26 cellular contexts compared by ENCODE assay signal in genomic region chr16:31439519-31439918, GRCh38. TPM values are rescaled to one million over a fixed set of nuclear protein-coding genes. Genes with fewer than 3 reads are reported as not detected.
"Had no signal": no experiment of that assay in that cellular context is flagged by ENCODE, and none has a peak within 500 bp of the region (broad histone marks: within the 10 kb centered on the region; RNA-seq: fewer than 3 reads in every experiment).

No MANE protein-coding gene starts in this region.

- H3K27ac Mint-ChIP-seq: activated naive CD8-positive, alpha-beta T cell; neural progenitor cell had no signal

- DNase-seq: activated CD4-positive, alpha-beta T cell treated with anti-CD3 and anti-CD28 coated beads, Interleukin-2, amount 50 U/mL, for 48 hours; activated CD4-positive, CD25-positive, alpha-beta regulatory T cell; activated T-cell treated with anti-CD3 and anti-CD28 coated beads, Interleukin-2, amount 50 U/mL, for 4 hours; body of pancreas; colonic mucosa; foreskin keratinocyte; glutamatergic neuron; hypothalamus; islet precursor cell; right cardiac atrium; small intestine; stimulated activated CD4-positive, alpha-beta T cell treated with anti-CD3 and anti-CD28 coated beads, Interleukin-15, amount 100 ng/mL, for 24 hours; stimulated activated CD4-positive, alpha-beta T cell treated with anti-CD3 and anti-CD28 coated beads, Interleukin-2, amount 100 ng/mL, for 48 hours; T-helper 1 cell; T1000; upper lobe of right lung had no signal

- ATAC-seq: activated T-cell treated with anti-CD3 and anti-CD28 coated beads, Interleukin-2, amount 50 U/mL, for 4 hours; body of pancreas; foreskin keratinocyte; left lung; right cardiac atrium; SK-N-SH treated with all-trans-retinoic acid at 6 μM for 48 hours; upper lobe of right lung had no signal

- H3K4me3 ChIP-seq: body of pancreas, colonic mucosa, left lung, neural progenitor cell, prostate gland, upper lobe of right lung had no signal

- H3K4me3 Mint-ChIP-seq: activated naive CD8-positive, alpha-beta T cell; activated T-cell treated with anti-CD3 and anti-CD28 coated beads, Interleukin-2, amount 50 U/mL, for 4 hours; neural progenitor cell had no signal

- H3K4me1 ChIP-seq: colonic mucosa, foreskin keratinocyte, neural progenitor cell, prostate gland had no signal

- H3K4me2 ChIP-seq: neural progenitor cell had no signal

- H3K36me3 ChIP-seq: colonic mucosa, left lung, neural progenitor cell, prostate gland, upper lobe of right lung had no signal

- H2AFZ ChIP-seq: neural progenitor cell had no signal

- H3K9ac ChIP-seq: neural progenitor cell had no signal

- H3K27me3 Mint-ChIP-seq: activated naive CD8-positive, alpha-beta T cell had no signal

- H3K9me3 ChIP-seq: body of pancreas, colonic mucosa, left lung, prostate gland, upper lobe of right lung had no signal

- H3K27ac ChIP-seq: body of pancreas, colonic mucosa, foreskin keratinocyte, left lung, neural progenitor cell, prostate gland, upper lobe of right lung had no signal

- H3K27me3 ChIP-seq: body of pancreas, colonic mucosa, left lung, neural progenitor cell, upper lobe of right lung had no signal

- H3K9me3 Mint-ChIP-seq: activated T-cell treated with anti-CD3 and anti-CD28 coated beads, Interleukin-2, amount 50 U/mL, for 4 hours; neural progenitor cell had no signal

- H3K36me3 Mint-ChIP-seq: activated naive CD8-positive, alpha-beta T cell; neural progenitor cell had no signal

RNA-seq across cellular contexts. Expression of gene ZNF843, which starts 3.1 kb away (rescaled TPM):
- total RNA-seq: epithelial cell of proximal tubule had no signal

RNA-seq across cellular contexts. Expression of gene COX6A2, which starts 11.4 kb away (rescaled TPM):
- total RNA-seq: activated T-cell treated with anti-CD3 and anti-CD28 coated beads, Interleukin-2, amount 50 U/mL, for 4 hours; body of pancreas; colonic mucosa; epithelial cell of proximal tubule; fibroblast of lung; foreskin keratinocyte; osteoblast; upper lobe of right lung had no signal
- polyA plus RNA-seq: fibroblast of lung, foreskin keratinocyte had no signal

RNA-seq across cellular contexts. Expression of gene SLC5A2, which starts 43.4 kb away (rescaled TPM):
- total RNA-seq: activated T-cell treated with anti-CD3 and anti-CD28 coated beads, Interleukin-2, amount 50 U/mL, for 4 hours; cardiac septum; epithelial cell of proximal tubule; fibroblast of lung; myocyte; osteoblast; right cardiac atrium had no signal
- polyA plus RNA-seq: fibroblast of lung had no signal
